22 cellular contexts compared by ENCODE assay signal in the genomic region with DNA sequence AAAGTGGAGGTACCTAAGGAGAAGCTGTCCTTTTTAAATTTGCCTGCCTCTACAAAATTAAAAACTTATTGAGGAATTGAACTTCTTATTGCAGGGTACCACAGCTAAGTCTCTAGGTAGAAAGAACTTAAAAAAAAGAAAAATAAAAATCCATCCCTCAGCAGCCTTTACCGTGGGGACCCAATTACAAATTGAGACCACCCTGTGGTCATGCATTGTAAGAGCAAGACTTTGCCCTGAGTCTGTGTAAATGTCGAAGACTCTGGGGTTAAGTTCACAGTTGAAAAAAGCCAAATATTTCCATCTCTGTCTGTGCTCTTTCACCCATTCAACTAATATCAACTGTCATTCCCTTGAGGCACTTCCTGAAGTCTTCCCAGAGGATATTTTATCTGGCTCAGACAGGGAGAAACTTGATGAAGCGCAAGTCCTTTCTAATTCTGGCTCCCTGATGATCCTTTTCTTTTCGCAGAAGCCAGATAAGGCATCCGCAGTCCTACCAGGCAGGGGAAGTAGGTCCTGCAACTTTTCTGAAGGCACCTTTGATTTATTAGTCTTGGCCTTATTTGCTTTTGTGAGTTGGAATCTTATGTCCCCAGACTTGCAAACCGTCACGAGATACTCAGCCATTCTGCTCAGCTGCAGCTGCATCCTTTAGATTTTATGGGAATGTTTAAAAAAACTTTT.
A peak's percentile ranks its signal among the peaks of the same experiment; 100 is the strongest.
DNase-seq lines count a peak whose midpoint lies in the region; TF ChIP-seq lines count a peak whose summit lies in the region.
"Had no signal": no experiment of that assay in that cellular context is flagged by ENCODE, and none has a peak within 500 bp of the region (broad histone marks: within the 10 kb centered on the region; RNA-seq: fewer than 3 reads in every experiment).

No MANE protein-coding gene starts in this region.

- DNase-seq in M059J (ENCODE audit: low read depth) (peak; percentile 69), endodermal cell (no peak), mesendoderm (peak; percentile 45), smooth muscle cell (lab: John Stamatoyannopoulos, UW; ENCODE audit: unreplicated experiment) (no peak), kidney tubule cell (ENCODE audit: low spot score) (no peak), erythroblast (lab: John Stamatoyannopoulos, UW) (no peak)
- no peak for DNase-seq in activated T-cell treated with anti-CD3 and anti-CD28 coated beads, Interleukin-2, amount 50 U/mL, for 48 hours
- DNase-seq: activated CD4-positive, alpha-beta T cell treated with anti-CD3 and anti-CD28 coated beads for 48 hours; activated naive CD4-positive, alpha-beta T cell; activated T-cell treated with anti-CD3 and anti-CD28 coated beads, Interleukin-2, amount 50 U/mL, for 24 hours; caudate nucleus; DMS153; immature natural killer cell; left ventricle myocardium inferior; NCI-H1048; NCI-H187; NCI-H526 treated with DMSO at 0.1 percent for 48 hours; Peyer's patch; SJCRH30; stomach; tibial artery had no signal

- H2BK5ac ChIP-seq in mesendoderm (ENCODE audit: low read length), result no peak overlapping the region

- H3K9ac ChIP-seq in endodermal cell (ENCODE audit: extremely low read depth, low read length, poor library complexity, severe bottlenecking), result no peak overlapping the region
- H3K9ac ChIP-seq in mesendoderm (ENCODE audit: low read length), result no peak overlapping the region
- H3K9ac ChIP-seq in smooth muscle cell (ENCODE audit: low read depth), result no peak overlapping the region

- no peak overlapping the region for H4K5ac ChIP-seq in mesendoderm (ENCODE audit: low read length)

- TF ChIP-seq CTCF in endodermal cell (conservative IDR thresholded peaks at IDR 0.05) (peak; percentile 74), smooth muscle cell (IDR thresholded peaks at IDR 0.05; ENCODE audit: borderline replicate concordance, insufficient read depth, poor library complexity, severe bottlenecking) (no peak)

- H3K4me1 Mint-ChIP-seq in endodermal cell, result peaks cover 14% of the 10 kb centered on the region
- H3K4me1 Mint-ChIP-seq: immature natural killer cell had no signal

- H2AK5ac ChIP-seq in mesendoderm (ENCODE audit: low read length), result no peak overlapping the region

- H3K27me3 ChIP-seq in endodermal cell (ENCODE audit: control insufficient read depth, insufficient read depth, low read length, poor library complexity, severe bottlenecking) (peaks cover 13% of the 10 kb centered on the region), mesendoderm (ENCODE audit: insufficient read depth, low read length, poor library complexity) (no peaks in the 10 kb centered on the region), smooth muscle cell (ENCODE audit: low read depth) (no peaks in the 10 kb centered on the region)
- H3K27me3 ChIP-seq: Peyer's patch, SJCRH30, stomach, tibial artery had no signal

- no peak for TF ChIP-seq POLR2A in erythroblast (IDR thresholded peaks at IDR 0.05; ENCODE audit: low read length)

- H3K4me3 ChIP-seq in endodermal cell (ENCODE audit: low read length), result no peak overlapping the region
- H3K4me3 ChIP-seq in mesendoderm (ENCODE audit: low read length), result no peak overlapping the region
- peak overlapping the region; percentile 5 for H3K4me3 ChIP-seq in smooth muscle cell
- H3K4me3 ChIP-seq: left ventricle myocardium inferior, Peyer's patch, prostate gland, SJCRH30, stomach, tibial artery had no signal

- H3K23ac ChIP-seq in mesendoderm (ENCODE audit: low read length), result no peak overlapping the region

- WGBS in endodermal cell (ENCODE audit: insufficient coverage in 1 of 2, insufficient read length in 1 of 2), 2 experiments, result 73 to 82% methylated on average over 5 to 7 of the region's 7 CpGs
- WGBS in mesendoderm (ENCODE audit: extremely low coverage, insufficient coverage, low lambda C conversion rate), result no CpG with 5 or more reads among the region's 7 CpGs
- WGBS in smooth muscle cell (ENCODE audit: low lambda C conversion rate), result 10% methylated on average over 7 of the region's 7 CpGs

- no peak overlapping the region for H3K27ac Mint-ChIP-seq in endodermal cell
- H3K27ac Mint-ChIP-seq: activated T-cell treated with anti-CD3 and anti-CD28 coated beads, Interleukin-2, amount 50 U/mL, for 24 hours; immature natural killer cell had no signal

- H3K79me1 ChIP-seq in mesendoderm (ENCODE audit: low read length), result no peaks in the 10 kb centered on the region

- peaks cover 15% of the 10 kb centered on the region for H3K27me3 Mint-ChIP-seq in endodermal cell (ENCODE audit: insufficient read depth)

- no peak overlapping the region for H2BK120ac ChIP-seq in mesendoderm (ENCODE audit: low read depth, low read length)

- H3K79me2 ChIP-seq in mesendoderm (ENCODE audit: control insufficient read depth, insufficient read depth, low read length), result no peaks in the 10 kb centered on the region
- no peaks in the 10 kb centered on the region for H3K79me2 ChIP-seq in smooth muscle cell (ENCODE audit: low read depth)

- no peak overlapping the region for H3K56ac ChIP-seq in mesendoderm (ENCODE audit: low read length)

- peak overlapping the region; percentile 77 for H2AFZ ChIP-seq in smooth muscle cell (ENCODE audit: low read depth)

- H3K36me3 ChIP-seq in endodermal cell (ENCODE audit: control insufficient read depth, insufficient read depth, low read length) (no peaks in the 10 kb centered on the region), mesendoderm (ENCODE audit: control insufficient read depth, insufficient read depth, low read length) (no peaks in the 10 kb centered on the region), smooth muscle cell (ENCODE audit: low read depth) (no peaks in the 10 kb centered on the region)
- H3K36me3 ChIP-seq: left ventricle myocardium inferior, Peyer's patch, prostate gland, SJCRH30, stomach, tibial artery had no signal

- H3K4me3 Mint-ChIP-seq in endodermal cell, result no peak overlapping the region
- H3K4me3 Mint-ChIP-seq: activated T-cell treated with anti-CD3 and anti-CD28 coated beads, Interleukin-2, amount 50 U/mL, for 24 hours; immature natural killer cell had no signal

- no peak overlapping the region for H3K27ac ChIP-seq in endodermal cell (ENCODE audit: low read depth, low read length)
- H3K27ac ChIP-seq in mesendoderm (ENCODE audit: low read depth, low read length), result no peak overlapping the region
- peak overlapping the region; percentile 23 for H3K27ac ChIP-seq in smooth muscle cell (ENCODE audit: low read depth)
- H3K27ac ChIP-seq: left ventricle myocardium inferior, Peyer's patch, prostate gland, SJCRH30, stomach, tibial artery had no signal

- no peak overlapping the region for H3K4ac ChIP-seq in mesendoderm (ENCODE audit: low read depth, low read length)

- H3K4me2 ChIP-seq in mesendoderm (ENCODE audit: low read length), result no peak overlapping the region
- peak overlapping the region; percentile 74 for H3K4me2 ChIP-seq in smooth muscle cell

- H3K4me1 ChIP-seq in endodermal cell (ENCODE audit: control insufficient read depth, insufficient read depth, low read length), result peaks cover 11% of the 10 kb centered on the region
- H3K4me1 ChIP-seq in mesendoderm (ENCODE audit: control insufficient read depth, low read depth, low read length), result peaks cover 6% of the 10 kb centered on the region
- peaks cover 11% of the 10 kb centered on the region for H3K4me1 ChIP-seq in smooth muscle cell (ENCODE audit: low read depth)
- H3K4me1 ChIP-seq: Peyer's patch, prostate gland, SJCRH30, stomach, tibial artery had no signal

- peak overlapping the region; percentile 60 for H3K18ac ChIP-seq in mesendoderm (ENCODE audit: low read length)

- peaks cover 7% of the 10 kb centered on the region for H3F3A ChIP-seq in smooth muscle cell (ENCODE audit: low read depth)

- H3K9me3 ChIP-seq in endodermal cell (ENCODE audit: control insufficient read depth, low read length) (no peaks in the 10 kb centered on the region), smooth muscle cell (replicated peaks; ENCODE audit: low read depth) (no peaks in the 10 kb centered on the region)
- H3K9me3 ChIP-seq: left ventricle myocardium inferior, Peyer's patch, prostate gland, SJCRH30, stomach, tibial artery had no signal

- H2BK15ac ChIP-seq in mesendoderm (replicated peaks; ENCODE audit: low read depth), result no peak overlapping the region

- peak overlapping the region; percentile 39 for H4K8ac ChIP-seq in mesendoderm (ENCODE audit: low read depth, low read length)

- no peaks in the 10 kb centered on the region for H4K20me1 ChIP-seq in smooth muscle cell (ENCODE audit: low read depth)

- no peaks in the 10 kb centered on the region for H3K36me3 Mint-ChIP-seq in endodermal cell (ENCODE audit: low read depth)
- H3K36me3 Mint-ChIP-seq: immature natural killer cell had no signal

- no peaks in the 10 kb centered on the region for H3K9me3 Mint-ChIP-seq in endodermal cell
- H3K9me3 Mint-ChIP-seq: activated T-cell treated with anti-CD3 and anti-CD28 coated beads, Interleukin-2, amount 50 U/mL, for 24 hours had no signal

Comparison
In these comparisons a context has a peak if more than half of its experiments do, and no peak if none do; other contexts are left out.
1. DNase-seq: peak in M059J (single experiment) and mesendoderm (single experiment); none in endodermal cell (single experiment), smooth muscle cell (single experiment), kidney tubule cell (single experiment), erythroblast (0 of 2) and activated T-cell treated with anti-CD3 and anti-CD28 coated beads, Interleukin-2, amount 50 U/mL, for 48 hours (0 of 2).